16 cellular contexts compared by ENCODE assay signal in the genomic region with DNA sequence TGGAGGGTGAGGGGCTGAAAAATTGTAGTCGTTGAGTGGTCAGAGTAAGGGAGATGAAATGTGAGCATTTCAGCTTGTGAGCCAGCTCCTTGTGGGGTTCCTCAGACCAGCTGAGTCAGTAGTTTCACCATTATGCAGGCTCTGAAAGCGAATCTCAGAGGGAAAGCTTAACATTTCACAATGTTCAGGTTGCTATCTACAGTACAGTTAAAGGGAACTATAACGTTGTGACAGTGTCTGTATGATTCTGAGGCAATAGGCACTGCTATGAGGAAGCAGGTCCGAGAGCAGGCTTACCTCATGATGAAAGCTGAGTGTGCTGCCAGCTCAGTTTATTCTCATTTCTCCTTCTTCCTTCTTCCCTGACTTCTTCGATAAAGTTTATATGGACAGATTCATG.
"Had no signal": no experiment of that assay in that cellular context is flagged by ENCODE, and none has a peak within 500 bp of the region (broad histone marks: within the 10 kb centered on the region; RNA-seq: fewer than 3 reads in every experiment).

No MANE protein-coding gene starts in this region.

- H3K27ac ChIP-seq: brain microvascular endothelial cell had no signal

- DNase-seq: activated CD4-positive, alpha-beta T cell treated with anti-CD3 and anti-CD28 coated beads for 1 hour; activated CD4-positive, alpha-beta T cell treated with anti-CD3 and anti-CD28 coated beads, Interleukin-2, amount 50 U/mL, for 48 hours; activated CD8-positive, alpha-beta memory T cell treated with anti-CD3 and anti-CD28 coated beads, Interleukin-2, amount 10 ng/mL, durations not matched to agents 7 days and 5 days; activated effector memory CD4-positive, alpha-beta T cell treated with Interleukin-2 at 50 U/mL for 16 hours; activated T-cell treated with anti-CD3 and anti-CD28 coated beads, Interleukin-2, amount 50 U/mL, for 24 hours; amniotic stem cell; brain microvascular endothelial cell; dermis blood vessel endothelial cell; left cardiac atrium; natural killer cell; nucleus accumbens; right cardiac atrium; spleen; stimulated activated CD4-positive, alpha-beta T cell treated with anti-CD3 and anti-CD28 coated beads, Interleukin-1b, Interleukin-23, amount 100 ng/mL, for 48 hours; stimulated activated naive B cell treated with anti-CD40 and anti-IgM and Interleukin-4, amounts not matched to agents 10 μg/mL and 1 μg/mL and 100 μg/mL, for 72 hours had no signal

- H3K4me1 ChIP-seq: spleen had no signal

- ATAC-seq: activated CD8-positive, alpha-beta memory T cell treated with anti-CD3 and anti-CD28 coated beads, Interleukin-2, amount 10 ng/mL, durations not matched to agents 7 days and 5 days; activated naive CD4-positive, alpha-beta T cell treated with anti-CD3 and anti-CD28 coated beads, Interleukin-2, amount 50 U/mL, for 72 hours; stimulated activated naive B cell treated with anti-CD40 and anti-IgM and Interleukin-4, amounts not matched to agents 10 μg/mL and 1 μg/mL and 100 μg/mL, for 72 hours had no signal

- H3K36me3 ChIP-seq: brain microvascular endothelial cell, spleen had no signal

- H3K4me3 ChIP-seq: spleen had no signal

- H3K27me3 ChIP-seq: brain microvascular endothelial cell, spleen had no signal
